ENCODE assay signal across 8 cellular contexts in the genomic region with DNA sequence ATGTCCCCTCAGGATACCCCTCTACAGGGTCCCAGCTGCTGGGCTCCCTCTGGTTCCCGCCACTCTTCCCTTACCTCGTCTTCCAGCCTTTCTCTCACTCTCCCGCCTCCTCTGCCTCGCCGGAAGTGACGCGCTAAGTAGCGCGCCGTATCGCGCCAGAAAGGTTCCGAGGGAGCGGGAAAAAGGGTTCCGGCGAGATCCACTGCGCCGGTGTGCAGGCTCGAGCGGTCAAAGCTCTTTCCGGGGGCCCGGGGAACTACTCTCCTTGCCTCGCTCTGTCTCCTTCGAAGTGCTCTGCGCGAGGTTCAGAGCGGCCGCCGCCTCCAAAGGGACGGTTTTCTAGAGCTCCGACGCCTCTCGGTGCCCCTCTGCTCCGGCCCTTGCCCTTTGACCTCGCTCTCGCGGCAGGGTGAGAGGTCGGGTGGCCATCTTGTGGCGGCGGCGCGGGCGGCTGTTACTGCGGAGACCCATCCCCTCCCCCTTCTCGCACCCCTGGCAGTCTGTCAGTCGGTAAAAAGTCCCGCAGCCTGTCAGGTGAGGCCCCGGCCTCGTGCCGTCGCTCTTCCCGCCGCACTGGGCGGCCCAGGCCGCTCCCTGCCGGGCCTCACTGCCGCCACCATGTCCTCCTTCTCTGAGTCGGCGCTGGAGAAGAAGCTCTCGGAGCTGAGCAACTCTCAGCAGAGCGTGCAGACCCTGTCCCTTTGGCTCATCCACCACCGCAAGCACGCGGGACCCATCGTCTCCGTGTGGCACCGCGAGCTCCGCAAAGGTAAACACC. TPM values are rescaled to one million over a fixed set of nuclear protein-coding genes. Genes with fewer than 3 reads are reported as not detected.
A peak's percentile ranks its signal among the peaks of the same experiment; 100 is the strongest.
DNase-seq lines count a peak whose midpoint lies in the region; ATAC-seq, FAIRE-seq and TF ChIP-seq lines count a peak whose summit lies in the region.

A gene with protein sequence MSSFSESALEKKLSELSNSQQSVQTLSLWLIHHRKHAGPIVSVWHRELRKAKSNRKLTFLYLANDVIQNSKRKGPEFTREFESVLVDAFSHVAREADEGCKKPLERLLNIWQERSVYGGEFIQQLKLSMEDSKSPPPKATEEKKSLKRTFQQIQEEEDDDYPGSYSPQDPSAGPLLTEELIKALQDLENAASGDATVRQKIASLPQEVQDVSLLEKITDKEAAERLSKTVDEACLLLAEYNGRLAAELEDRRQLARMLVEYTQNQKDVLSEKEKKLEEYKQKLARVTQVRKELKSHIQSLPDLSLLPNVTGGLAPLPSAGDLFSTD (plus strand): TSS at position 417 of the 778 bp plus-strand sequence. CDS start 202 bp downstream, at position 619.
A gene (minus strand): TSS at position 127 of the 778 bp plus-strand sequence. CDS start 19,640 bp downstream, outside the sequence.

- H3K4me3 Mint-ChIP-seq in nephron: peak within 1 kb of the TSS; percentile 96 to 98 (median 97)

- H3K4me1 Mint-ChIP-seq in nephron: peaks cover 36% of the 10 kb centered on the region

- H3K27ac Mint-ChIP-seq in nephron: peak within 1 kb of the TSS; percentile 86 to 99 (median 96)

- TF ChIP-seq CTCF in fibroblast of the aortic adventitia (IDR thresholded peaks at IDR 0.05; ENCODE audit: insufficient read depth, low read length) (no peak), nephron (IDR thresholded peaks at IDR 0.05; ENCODE audit: unreplicated experiment in 3 of 3) (no peak)

- H3K4me3 ChIP-seq in MG63 (peak within 1 kb of the TSS; percentile 98), fibroblast of the aortic adventitia (ENCODE audit: low read depth, low read length) (peak within 1 kb of the TSS; percentile 96)

- H3K36me3 ChIP-seq in MG63: peaks cover 62% of the 10 kb centered on the region

- peaks cover 43% of the 10 kb centered on the region for H3K36me3 Mint-ChIP-seq in nephron (ENCODE audit: low read depth)

- TF ChIP-seq POLR2A in H54 (IDR thresholded peaks at IDR 0.05; ENCODE audit: low read depth, low read length): peak; percentile 50; the same call in 1 of the 2 replicates

- H3K9me3 ChIP-seq in MG63: peaks cover 8% of the 10 kb centered on the region

- no peaks in the 10 kb centered on the region for H3K27me3 ChIP-seq in MG63

- H3K27me3 Mint-ChIP-seq in nephron (ENCODE audit: low read depth): no peaks in the 10 kb centered on the region

- FAIRE-seq in H54 (lab: Jason Lieb, UNC): no peak

- peak; percentile 97 for DNase-seq in ELF-1 (ENCODE audit: low read depth, low spot score)
- peak; percentile 74 for DNase-seq in H54 (ENCODE audit: insufficient read length, low spot score)
- peak; percentile 93 for DNase-seq in MG63
- peak; percentile 40 for DNase-seq in SIG-M5 (lab: John Stamatoyannopoulos, UW)
- peak; percentile 76 for DNase-seq in activated gamma-delta T cell (lab: John Stamatoyannopoulos, UW)
- DNase-seq in fibroblast of the aortic adventitia (ENCODE audit: low read depth): peak; percentile 81
- DNase-seq in stimulated activated naive CD8-positive, alpha-beta T cell treated with anti-CD3 and anti-CD28 coated beads, Interleukin-15, Interleukin-2, amounts not matched to agents 100 U/mL and 50 U/mL, for 24 hours: peak; percentile 90

- ATAC-seq in stimulated activated naive CD8-positive, alpha-beta T cell treated with anti-CD3 and anti-CD28 coated beads, Interleukin-15, Interleukin-2, amounts not matched to agents 100 U/mL and 50 U/mL, for 24 hours: peak; percentile 93

- H3K9me3 Mint-ChIP-seq in nephron: peaks cover 9% of the 10 kb centered on the region

RNA-seq across cellular contexts. Expression of the first gene that starts in this region (rescaled TPM):
- 4.3 and 9.3 TPM in 2 replicates for total RNA-seq in MG63 (2014; rRNA removed; shearing (Covaris generic); ENCODE audit: low replicate concordance)
- 19.5 and 36.0 TPM in 2 replicates for total RNA-seq in fibroblast of the aortic adventitia (ENCODE audit: low replicate concordance)

RNA-seq across cellular contexts. Expression of the second gene that starts in this region (rescaled TPM):
- 25.0 and 27.0 TPM in 2 replicates for total RNA-seq in MG63 (2014; rRNA removed; shearing (Covaris generic); ENCODE audit: low replicate concordance)
- total RNA-seq in fibroblast of the aortic adventitia (ENCODE audit: low replicate concordance): 4.3 and 26.0 TPM in 2 replicates

Comparison
In these comparisons a context has a peak if more than half of its experiments do, and no peak if none do; other contexts are left out.
1. Peak in every context shown above with its lines: DNase-seq, ATAC-seq and H3K4me3 ChIP-seq.
2. DNase-seq: peak in every context shown above with its lines; median percentile 97 in ELF-1; 93 in MG63; 90 in stimulated activated naive CD8-positive, alpha-beta T cell treated with anti-CD3 and anti-CD28 coated beads, Interleukin-15, Interleukin-2, amounts not matched to agents 100 U/mL and 50 U/mL, for 24 hours; 81 in fibroblast of the aortic adventitia; 76 in activated gamma-delta T cell; 74 in H54; 40 in SIG-M5.